ENCODE assay signal across 29 cellular contexts in the genomic region with DNA sequence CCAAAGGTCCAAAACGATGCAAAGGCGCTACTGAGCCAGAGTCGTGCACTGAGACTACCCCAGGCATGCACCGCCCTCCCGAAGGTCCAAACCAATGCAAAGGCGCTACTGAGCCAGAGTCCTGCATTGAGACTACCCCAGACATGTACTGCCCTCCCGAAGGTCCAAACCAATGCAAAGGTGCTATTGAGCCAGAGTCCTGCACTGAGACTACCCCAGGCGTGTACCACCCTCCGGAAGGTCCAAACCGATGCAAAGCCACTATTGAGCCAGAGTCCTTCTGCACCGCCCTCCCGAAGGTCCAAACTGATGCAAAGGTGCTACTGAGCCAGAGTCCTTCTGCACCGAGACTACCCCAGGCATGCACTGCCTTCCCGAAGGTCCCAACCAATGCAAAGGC.
"Had no signal": no experiment of that assay in that cellular context is flagged by ENCODE, and none has a peak within 500 bp of the region (broad histone marks: within the 10 kb centered on the region; RNA-seq: fewer than 3 reads in every experiment).

No MANE protein-coding gene starts in this region.

- H3K36me3 Mint-ChIP-seq: immature natural killer cell had no signal

- H3K27me3 Mint-ChIP-seq: stimulated activated naive B cell treated with anti-CD40 and anti-IgM and Interleukin-4, amounts not matched to agents 10 μg/mL and 1 μg/mL and 100 μg/mL, for 72 hours had no signal

- H3K9me3 Mint-ChIP-seq: immature natural killer cell; nephron; stimulated activated naive B cell treated with anti-CD40 and anti-IgM and Interleukin-4, amounts not matched to agents 10 μg/mL and 1 μg/mL and 100 μg/mL, for 72 hours had no signal

- ATAC-seq: left colon; left lung; lower lobe of right lung; naive thymus-derived CD8-positive, alpha-beta T cell; sciatic nerve; stimulated activated naive B cell treated with anti-CD40 and anti-IgM and Interleukin-4, amounts not matched to agents 10 μg/mL and 1 μg/mL and 100 μg/mL, for 72 hours; stimulated activated naive CD8-positive, alpha-beta T cell treated with anti-CD3 and anti-CD28 coated beads, Interleukin-15, Interleukin-2, amounts not matched to agents 100 U/mL and 50 U/mL, for 24 hours had no signal

- FAIRE-seq: islet of Langerhans, kidney had no signal

- H3K4me3 Mint-ChIP-seq: immature natural killer cell; naive thymus-derived CD8-positive, alpha-beta T cell; nephron; neural crest cell; stimulated activated naive B cell treated with anti-CD40 and anti-IgM and Interleukin-4, amounts not matched to agents 10 μg/mL and 1 μg/mL and 100 μg/mL, for 72 hours had no signal

- H3K4me1 Mint-ChIP-seq: immature natural killer cell, nephron, neural crest cell had no signal

- H3K9me3 ChIP-seq: left lung, lower lobe of right lung, ovary, right atrium auricular region, stomach, testis, thyroid gland, transverse colon, upper lobe of left lung, vagina had no signal

- DNase-seq: hypothalamus; immature natural killer cell; kidney; left colon; left lung; lower lobe of right lung; mammary epithelial cell; mesenchymal stem cell; naive thymus-derived CD8-positive, alpha-beta T cell; ovary; stimulated activated CD4-positive, alpha-beta T cell treated with anti-CD3 and anti-CD28 coated beads, Interleukin-12 subunit alpha, Interleukin-12 subunit beta, amount 100 ng/mL, for 4 hours; stimulated activated CD4-positive, alpha-beta T cell treated with anti-CD3 and anti-CD28 coated beads, Interleukin-15, amount 100 ng/mL, for 24 hours; stimulated activated CD4-positive, alpha-beta T cell treated with anti-CD3 and anti-CD28 coated beads, Interleukin-2, amount 100 ng/mL, for 24 hours; stimulated activated CD4-positive, alpha-beta T cell treated with anti-CD3 and anti-CD28 coated beads, Interleukin-4, amount 100 ng/mL, for 1 hour; stimulated activated naive B cell treated with anti-CD40 and anti-IgM and Interleukin-4, amounts not matched to agents 10 μg/mL and 1 μg/mL and 100 μg/mL, for 72 hours; stimulated activated naive CD8-positive, alpha-beta T cell treated with anti-CD3 and anti-CD28 coated beads, Interleukin-15, Interleukin-2, amounts not matched to agents 100 U/mL and 50 U/mL, for 24 hours; stomach; testis; thyroid gland; transverse colon; upper lobe of left lung had no signal

- H3K36me3 ChIP-seq: ovary, right atrium auricular region, thyroid gland, transverse colon, vagina had no signal

- H3K27me3 ChIP-seq: left lung, ovary, right atrium auricular region, stomach, testis, thyroid gland, transverse colon, upper lobe of left lung, vagina had no signal

- H3K27ac ChIP-seq: left lung, lower lobe of right lung, ovary, right atrium auricular region, skin epidermis, stomach, testis, thyroid gland, transverse colon, upper lobe of left lung, vagina had no signal

- H3K27ac Mint-ChIP-seq: nephron; progenitor cell of endocrine pancreas; stimulated activated naive B cell treated with anti-CD40 and anti-IgM and Interleukin-4, amounts not matched to agents 10 μg/mL and 1 μg/mL and 100 μg/mL, for 72 hours had no signal

- H3K4me3 ChIP-seq: left lung, lower lobe of right lung, ovary, right atrium auricular region, skin epidermis, stomach, testis, thyroid gland, transverse colon, upper lobe of left lung, vagina had no signal

- H3K4me1 ChIP-seq: right atrium auricular region, vagina had no signal
